Comparison of ENCODE assay signal across 34 cellular contexts in genomic region chr7:82435769-82436168, GRCh38. TPM values are rescaled to one million over a fixed set of nuclear protein-coding genes. Genes with fewer than 3 reads are reported as not detected.
"Had no signal": no experiment of that assay in that cellular context is flagged by ENCODE, and none has a peak within 500 bp of the region (broad histone marks: within the 10 kb centered on the region; RNA-seq: fewer than 3 reads in every experiment).

No MANE protein-coding gene starts in this region.

- ATAC-seq: activated CD8-positive, alpha-beta T cell treated with anti-CD3 and anti-CD28 coated beads for 36 hours; activated naive CD4-positive, alpha-beta T cell treated with anti-CD3 and anti-CD28 coated beads, Interleukin-2, amount 50 U/mL, for 72 hours; activated T-cell treated with anti-CD3 and anti-CD28 coated beads, Interleukin-2, amount 50 U/mL, for 4 hours; activated T-cell treated with anti-CD3 and anti-CD28 coated beads, Interleukin-2, amount 50 U/mL, for 72 hours; activated T-helper 17 cell treated with anti-CD3 and anti-CD28 coated beads, Interleukin-2, amount 50 U/mL, for 72 hours; body of pancreas had no signal

- H3K27me3 ChIP-seq: adrenal gland, body of pancreas, brain microvascular endothelial cell, breast epithelium had no signal

- H3K36me3 ChIP-seq: adrenal gland, brain microvascular endothelial cell, breast epithelium had no signal

- H3K4me3 ChIP-seq: adrenal gland, body of pancreas, breast epithelium had no signal

- FAIRE-seq: astrocyte had no signal

- H3K27ac ChIP-seq: adrenal gland, body of pancreas, brain microvascular endothelial cell, breast epithelium, VCaP had no signal

- DNase-seq: activated B cell treated with CpG ODN at 0.5 μM for 24 hours; activated CD4-positive, alpha-beta memory T cell treated with anti-CD3 and anti-CD28 coated beads for 36 hours; activated CD4-positive, alpha-beta T cell treated with anti-CD3 and anti-CD28 coated beads for 4 hours; activated CD4-positive, alpha-beta T cell treated with anti-CD3 and anti-CD28 coated beads, Interleukin-2, amount 10 ng/mL, durations not matched to agents 24 days and 14 days; activated CD4-positive, alpha-beta T cell treated with anti-CD3 and anti-CD28 coated beads, Interleukin-2, amount 50 U/mL, for 1 hour; activated CD4-positive, alpha-beta T cell treated with anti-CD3 and anti-CD28 coated beads, Interleukin-2, amount 50 U/mL, for 4 hours; activated CD4-positive, CD25-positive, alpha-beta regulatory T cell treated with anti-CD3 and anti-CD28 coated beads, Interleukin-2, amount 50 U/mL, for 72 hours; activated CD8-positive, alpha-beta memory T cell treated with anti-CD3 and anti-CD28 coated beads, Interleukin-2, amount 50 U/mL, for 4 hours; activated CD8-positive, alpha-beta T cell treated with anti-CD3 and anti-CD28 coated beads for 36 hours; activated effector memory CD4-positive, alpha-beta T cell treated with anti-CD3 and anti-CD28 coated beads, Interleukin-2, amount 50 U/mL, for 16 hours; activated gamma-delta T cell treated with Interleukin-2 at 50 U/mL for 16 hours; activated naive CD4-positive, alpha-beta T cell; activated naive CD4-positive, alpha-beta T cell treated with anti-CD3 and anti-CD28 coated beads for 36 hours; activated naive CD4-positive, alpha-beta T cell treated with anti-CD3 and anti-CD28 coated beads, Interleukin-2, amount 50 U/mL, for 16 hours; activated naive CD8-positive, alpha-beta T cell treated with anti-CD3 and anti-CD28 coated beads for 36 hours; activated T-cell treated with anti-CD3 and anti-CD28 coated beads for 4 hours; activated T-cell treated with anti-CD3 and anti-CD28 coated beads, Interleukin-2, amount 50 U/mL, for 1 hour; activated T-cell treated with anti-CD3 and anti-CD28 coated beads, Interleukin-2, amount 50 U/mL, for 4 hours; activated T-cell treated with anti-CD3 and anti-CD28 coated beads, Interleukin-2, amount 50 U/mL, for 72 hours; adrenal gland; amniotic stem cell; aorta; body of pancreas; brain microvascular endothelial cell; central memory CD4-positive, alpha-beta T cell; T-helper 2 cell; T-helper 9 cell had no signal

- H3K4me1 ChIP-seq: body of pancreas, breast epithelium had no signal

- H3K9me3 ChIP-seq: adrenal gland, body of pancreas, breast epithelium had no signal

RNA-seq across cellular contexts. Expression of gene CACNA2D1, which starts 7.8 kb away (rescaled TPM):
- total RNA-seq: activated B cell treated with CpG ODN at 0.5 μM for 24 hours; activated CD4-positive, alpha-beta memory T cell treated with anti-CD3 and anti-CD28 coated beads for 36 hours; activated CD4-positive, alpha-beta T cell treated with anti-CD3 and anti-CD28 coated beads, Interleukin-2, amount 10 ng/mL, durations not matched to agents 24 days and 14 days; activated CD8-positive, alpha-beta memory T cell treated with anti-CD3 and anti-CD28 coated beads for 36 hours; activated CD8-positive, alpha-beta T cell treated with anti-CD3 and anti-CD28 coated beads for 36 hours; activated naive CD4-positive, alpha-beta T cell treated with anti-CD3 and anti-CD28 coated beads for 36 hours; activated naive CD4-positive, alpha-beta T cell treated with anti-CD3 and anti-CD28 coated beads, Interleukin-2, amount 50 U/mL, for 72 hours; activated naive CD8-positive, alpha-beta T cell treated with anti-CD3 and anti-CD28 coated beads for 36 hours; activated T-helper 1 cell treated with anti-CD3 and anti-CD28 coated beads, Interleukin-12 subunit alpha, Interleukin-12 subunit beta, Interleukin-2, Interleukin-4 antibody, amounts not matched to agents 30 ng/mL and 10 ng/mL and 1 ng/mL, durations not matched to agents 14 hours and 24 hours and 36 hours; activated T-helper 17 cell treated with anti-CD3 and anti-CD28 coated beads, Interleukin-2, amount 50 U/mL, for 72 hours had no signal
